In genomic region chr6:20033697-20034407, GRCh38 we compare ENCODE assay signal across 16 cellular contexts.
DNase-seq lines count a peak whose midpoint lies in the region; ATAC-seq, FAIRE-seq and TF ChIP-seq lines count a peak whose summit lies in the region.
"Had no signal": no experiment of that assay in that cellular context is flagged by ENCODE, and none has a peak within 500 bp of the region (broad histone marks: within the 10 kb centered on the region; RNA-seq: fewer than 3 reads in every experiment).

No MANE protein-coding gene starts in this region.

- H3K9ac ChIP-seq in H1 (replicated peaks in 1 of 4; ENCODE audit: extremely low read depth in 1 of 4, low read depth in 3 of 4, low read length in 3 of 4): no peak overlapping the region
- H3K9ac ChIP-seq: BLaER1 had no signal

- peaks cover 0 to 3% of the 10 kb centered on the region in 2 experiments; a peak in 1 of 4 replicates for H3K9me3 ChIP-seq in H1 (ENCODE audit: insufficient read depth in 2 of 2, low read depth in 1 of 2, low read length in 1 of 2)
- H3K9me3 ChIP-seq: A549, HAP-1, Peyer's patch, SJSA1 had no signal

- no peaks in the 10 kb centered on the region; a peak in 1 of 7 replicates for H3K4me1 ChIP-seq in H1 (replicated peaks in 1 of 4; ENCODE audit: control insufficient read depth in 3 of 4, insufficient read depth in 4 of 4, low read length in 3 of 4)
- H3K4me1 ChIP-seq: A549, HAP-1, Peyer's patch, SJSA1 had no signal

- no peak overlapping the region for H3K23ac ChIP-seq in H1 (ENCODE audit: insufficient read length)

- H3K18ac ChIP-seq in H1 (ENCODE audit: extremely low read depth, low read length): no peak overlapping the region

- POLR2A ChIA-PET in H1 (lab: Charles Lee; ENCODE audit: partially characterized antibody): no interaction called here

- TF ChIP-seq POLR2A in H1 (IDR thresholded peaks at IDR 0.05; ENCODE audit: control extremely low read depth in 1 of 2, low read depth in 2 of 2, low read length in 2 of 2): no peak

- WGBS in H1 (ENCODE audit: extremely low coverage in 1 of 2, insufficient coverage in 1 of 2, insufficient read length in 1 of 2, insufficient replicate concordance in 2 of 2, low coverage in 1 of 2, low lambda C conversion rate in 2 of 2, missing lambda C conversion rate in 1 of 2), 2 experiments: 80% methylated on average over 7 of the region's 8 CpGs; no CpG with 5 or more reads in 1 of the 2 experiments

- no peaks in the 10 kb centered on the region for H4K20me1 ChIP-seq in H1 (replicated peaks in 1 of 2; ENCODE audit: control insufficient read depth in 1 of 2, insufficient read depth in 2 of 2, low read length in 2 of 2)
- H4K20me1 ChIP-seq: BLaER1 had no signal

- no peak overlapping the region for H3K4ac ChIP-seq in H1 (replicated peaks; ENCODE audit: insufficient read length, low read depth, low read length)

- H2AFZ ChIP-seq in H1 (ENCODE audit: low read length): 0 out of 2 replicates have a peak overlapping the region, but pooled peaks have one; percentile 62

- H3K23me2 ChIP-seq in H1 (ENCODE audit: low read depth, low read length): no peaks in the 10 kb centered on the region

- H3K4me2 ChIP-seq in H1 (ENCODE audit: insufficient read depth in 1 of 2, low read depth in 2 of 2, low read length in 2 of 2): no peak overlapping the region
- H3K4me2 ChIP-seq: A549, BLaER1 had no signal

- H4K8ac ChIP-seq in H1 (ENCODE audit: extremely low read depth, insufficient read depth, low read length): no peak overlapping the region

- no peak overlapping the region for H4K91ac ChIP-seq in H1 (replicated peaks; ENCODE audit: insufficient read length, low read length)

- TF ChIP-seq EP300 in H1 (IDR thresholded peaks at IDR 0.05; ENCODE audit: borderline replicate concordance in 1 of 2, low read depth in 2 of 2, low read length in 2 of 2): no peak

- no peak overlapping the region for H3K56ac ChIP-seq in H1 (replicated peaks; ENCODE audit: insufficient read length, low read depth, low read length)

- ATAC-seq in GM21423 (IDR thresholded peaks at IDR 0.05; ENCODE audit: unreplicated experiment) (no peak), GM18517 (IDR thresholded peaks at IDR 0.05; ENCODE audit: unreplicated experiment) (no peak)
- ATAC-seq: A549 had no signal

- TF ChIP-seq CTCF in H1 (IDR thresholded peaks at IDR 0.05; ENCODE audit: control extremely low read depth in 1 of 3, insufficient read depth in 1 of 3, low read depth in 1 of 3, low read length in 3 of 3): no peak

- CTCF ChIA-PET in H1 (lab: Charles Lee; ENCODE audit: partially characterized antibody): interaction anchor here (1.1 to 1.3 kb wide), 2 partner anchors 23 to 24 kb away, joined by 3 read pairs; no protein-coding TSS in a partner anchor

- no peaks in the 10 kb centered on the region for H3K36me3 ChIP-seq in H1 (ENCODE audit: control insufficient read depth in 2 of 4, insufficient read depth in 4 of 4, low read length in 3 of 4)
- H3K36me3 ChIP-seq: BLaER1, HAP-1, Peyer's patch, SJSA1 had no signal

- no peak overlapping the region for H3K27ac ChIP-seq in H1 (ENCODE audit: low read depth, low read length)
- H3K27ac ChIP-seq: A549, BLaER1, Peyer's patch, SJSA1 had no signal

- H3K79me1 ChIP-seq in H1 (ENCODE audit: low read depth, low read length): no peaks in the 10 kb centered on the region

- no peak for FAIRE-seq in H1 (lab: Jason Lieb, UNC)
- FAIRE-seq: A549 had no signal

- H2BK15ac ChIP-seq in H1 (ENCODE audit: low read length): no peak overlapping the region

- H2AK5ac ChIP-seq in H1 (ENCODE audit: low read depth, low read length): no peak overlapping the region

- H2BK12ac ChIP-seq in H1 (ENCODE audit: low read depth, low read length): no peak overlapping the region

- no peak overlapping the region for H2BK5ac ChIP-seq in H1 (ENCODE audit: low read depth, low read length)

- no peaks in the 10 kb centered on the region for H3K79me2 ChIP-seq in H1 (ENCODE audit: control insufficient read depth in 1 of 2, insufficient read depth in 2 of 2, low read length in 2 of 2)

- no peak for TF ChIP-seq RAD21 in H1 (IDR thresholded peaks at IDR 0.05 in 1 of 2, conservative IDR thresholded peaks at IDR 0.05 in 1 of 2; ENCODE audit: low read depth in 2 of 2, low read length in 2 of 2)

- no peak overlapping the region for H2BK20ac ChIP-seq in H1 (ENCODE audit: low read length)

- no peak overlapping the region for H3K14ac ChIP-seq in H1 (ENCODE audit: insufficient read length)

- H2BK120ac ChIP-seq in H1 (replicated peaks; ENCODE audit: low read depth, low read length): no peak overlapping the region

- no peaks in the 10 kb centered on the region for H3K27me3 ChIP-seq in H1 (replicated peaks in 1 of 4; ENCODE audit: control insufficient read depth in 3 of 4, extremely low read depth in 1 of 4, insufficient read depth in 3 of 4, low read length in 3 of 4)
- H3K27me3 ChIP-seq: BLaER1, Peyer's patch had no signal

- peak; percentile 12 for DNase-seq in NCI-H2107 treated with DMSO at 0.1 percent for 48 hours (lab: John Stamatoyannopoulos, UW; ENCODE audit: unreplicated experiment)
- DNase-seq in NCI-H2107 (lab: John Stamatoyannopoulos, UW): no peak
- peak; percentile 98 for DNase-seq in NCI-H748 (lab: John Stamatoyannopoulos, UW; ENCODE audit: unreplicated experiment)
- no peak for DNase-seq in H1 (ENCODE audit: low read depth in 1 of 2, low spot score in 2 of 2)
- no peak for DNase-seq in AG08395 (ENCODE audit: low spot score)
- DNase-seq: CD4-positive, alpha-beta memory T cell; DMS79; NCI-H1694 treated with DMSO at 0.1 percent for 48 hours; NCI-H510A; Peyer's patch had no signal

- H3K4me3 ChIP-seq in H1 (ENCODE audit: extremely low read depth in 1 of 4, insufficient read depth in 2 of 4, low read depth in 3 of 4, low read length in 4 of 4): no peak overlapping the region
- H3K4me3 ChIP-seq: A549, BLaER1, HAP-1, Peyer's patch, SJSA1 had no signal

- H4K5ac ChIP-seq in H1 (ENCODE audit: insufficient read length, low read depth, low read length): no peak overlapping the region

TF ChIP-seq in H1, 55 proteins besides CTCF, POLR2A, EP300 and RAD21:
- TF ChIP-seq BCL11A (IDR thresholded peaks at IDR 0.05; ENCODE audit: low read depth in 2 of 2, low read length in 2 of 2) (no peak), CTBP2 (IDR thresholded peaks at IDR 0.05; ENCODE audit: borderline replicate concordance, insufficient read depth, insufficient read length, low read length) (no peak), CBX8 (IDR thresholded peaks at IDR 0.05; ENCODE audit: borderline replicate concordance, low read depth, low read length) (no peak), SAP30 (IDR thresholded peaks at IDR 0.05; ENCODE audit: insufficient read depth, insufficient replicate concordance, low read length) (no peak), EZH2 (IDR thresholded peaks at IDR 0.05; ENCODE audit: low read depth, low read length, severe bottlenecking) (no peak)
TF ChIP-seq in H1: peak in this region for 0.

Comparison
In these comparisons a context has a peak if more than half of its experiments do, and no peak if none do; other contexts are left out.
1. DNase-seq: peak in NCI-H2107 treated with DMSO at 0.1 percent for 48 hours (single experiment) and NCI-H748 (single experiment); none in NCI-H2107 (single experiment), H1 (0 of 2) and AG08395 (single experiment).